In genomic region chr5:134902071-134902801, GRCh38 we compare ENCODE assay signal across 2 cellular contexts.
TF ChIP-seq lines count a peak whose summit lies in the region.

No MANE protein-coding gene starts in this region.

TF ChIP-seq in HEK293, 187 proteins besides CTCF, POLR2A, EP300 and RAD21:
- TF ChIP-seq ZNF629 (tag by site-specific recombination; IDR thresholded peaks at IDR 0.05), result peak; percentile 56
- no peak for TF ChIP-seq ZNF10 (tag by site-specific recombination; IDR thresholded peaks at IDR 0.05)
- peak; percentile 84; the same call in 1 of the 2 replicates for TF ChIP-seq ZBTB21 (tag by site-specific recombination; IDR thresholded peaks at IDR 0.05)
- peak; percentile 49; the same call in 1 of the 2 replicates for TF ChIP-seq ZNF692 (tag by site-specific recombination; IDR thresholded peaks at IDR 0.05)
- TF ChIP-seq ATF2 (tag by site-specific recombination; IDR thresholded peaks at IDR 0.05; ENCODE audit: low read depth), result peak; percentile 13; the same call in 1 of the 2 replicates
- peak; percentile 76 for TF ChIP-seq ZNF335 (tag by site-specific recombination; conservative IDR thresholded peaks at IDR 0.05)
- TF ChIP-seq BCL11A (tag by site-specific recombination; IDR thresholded peaks at IDR 0.05; ENCODE audit: low read depth), result no peak
- no peak for TF ChIP-seq OVOL3 (tag by site-specific recombination; IDR thresholded peaks at IDR 0.05)
- TF ChIP-seq ZFHX2 (tag by site-specific recombination; conservative IDR thresholded peaks at IDR 0.05), result peak; percentile 71
- 0 out of 2 replicates have a peak, but pooled peaks have one; percentile 16 for TF ChIP-seq ZBTB48 (tag by site-specific recombination; IDR thresholded peaks at IDR 0.05)
- TF ChIP-seq EGR2 (tag by site-specific recombination; IDR thresholded peaks at IDR 0.05; ENCODE audit: low read depth), result 0 out of 2 replicates have a peak, but pooled peaks have one; percentile 30
- peak; percentile 61; the same call in 1 of the 2 replicates for TF ChIP-seq ZNF24 (tag by site-specific recombination; IDR thresholded peaks at IDR 0.05)
- TF ChIP-seq PATZ1 (tag by site-specific recombination; IDR thresholded peaks at IDR 0.05), result peak; percentile 21; the same call in 1 of the 2 replicates

TF ChIP-seq in HepG2, 621 proteins besides CTCF, POLR2A, EP300 and RAD21:
- TF ChIP-seq RARA (CRISPR knock-in tag; IDR thresholded peaks at IDR 0.05) (no peak), ATF6 (CRISPR knock-in tag; conservative IDR thresholded peaks at IDR 0.05) (no peak), ZKSCAN8 (CRISPR knock-in tag; IDR thresholded peaks at IDR 0.05; ENCODE audit: borderline replicate concordance) (no peak), ZFP91 (CRISPR knock-in tag; IDR thresholded peaks at IDR 0.05; ENCODE audit: borderline replicate concordance) (no peak), NAIF1 (CRISPR knock-in tag; IDR thresholded peaks at IDR 0.05; ENCODE audit: borderline replicate concordance) (no peak), NFIB (CRISPR knock-in tag; IDR thresholded peaks at IDR 0.05; ENCODE audit: borderline replicate concordance) (no peak), ZNF30 (CRISPR knock-in tag; IDR thresholded peaks at IDR 0.05) (no peak)
